ENCODE assay signal across 29 cellular contexts in the genomic region with DNA sequence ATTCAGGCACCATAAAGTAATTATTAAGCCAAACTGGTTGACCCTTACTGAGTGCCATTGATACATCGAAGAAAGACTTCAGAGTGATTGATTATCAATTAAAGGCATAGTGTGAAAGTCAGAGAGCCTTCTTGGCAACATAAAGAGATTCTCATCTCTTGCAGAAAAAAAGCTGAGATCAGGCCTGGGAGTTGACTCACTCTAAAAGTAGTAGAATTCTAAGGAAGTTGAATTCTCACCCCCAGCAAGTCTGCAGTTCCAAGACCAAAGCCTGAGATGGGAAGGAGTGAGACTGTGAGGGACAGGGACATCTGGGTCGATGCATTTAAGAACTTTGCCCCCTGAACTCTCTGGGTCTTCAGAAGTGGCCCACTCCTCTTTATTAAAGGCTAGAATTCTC. TPM values are rescaled to one million over a fixed set of nuclear protein-coding genes. Genes with fewer than 3 reads are reported as not detected.
"Had no signal": no experiment of that assay in that cellular context is flagged by ENCODE, and none has a peak within 500 bp of the region (broad histone marks: within the 10 kb centered on the region; RNA-seq: fewer than 3 reads in every experiment).

No MANE protein-coding gene starts in this region.

- DNase-seq: effector CD8-positive, alpha-beta T cell; heart right ventricle; hypothalamus; islet precursor cell; mammary epithelial cell; naive thymus-derived CD4-positive, alpha-beta T cell; nephron progenitor cell; posterior cingulate gyrus; stimulated activated CD4-positive, alpha-beta T cell treated with anti-CD3 and anti-CD28 coated beads, Interleukin-12 subunit alpha, Interleukin-12 subunit beta, amount 100 ng/mL, for 4 hours; stimulated activated naive CD4-positive, alpha-beta T cell; stomach; substantia nigra; transverse colon had no signal

- H3K4me3 Mint-ChIP-seq: naive thymus-derived CD4-positive, alpha-beta T cell; nephron progenitor cell had no signal

- H3K4me1 ChIP-seq: stomach, transverse colon had no signal

- H3K9me3 ChIP-seq: thoracic aorta, transverse colon had no signal

- FAIRE-seq: frontal cortex had no signal

- H3K27ac ChIP-seq: coronary artery, heart right ventricle, skin epidermis, stomach, thoracic aorta, transverse colon had no signal

- H3K27ac Mint-ChIP-seq: naive thymus-derived CD4-positive, alpha-beta T cell; nephron progenitor cell had no signal

- H3K4me1 Mint-ChIP-seq: naive thymus-derived CD4-positive, alpha-beta T cell had no signal

- H3K4me3 ChIP-seq: coronary artery, heart right ventricle, skin epidermis, stomach, thoracic aorta, transverse colon had no signal

- ATAC-seq: heart right ventricle; left lobe of liver; naive thymus-derived CD4-positive, alpha-beta T cell; sciatic nerve had no signal

- H3K36me3 ChIP-seq: heart right ventricle, stomach, thoracic aorta, transverse colon had no signal

RNA-seq across cellular contexts. Expression of a gene that starts 49.6 kb away (rescaled TPM):
- total RNA-seq: dermis microvascular lymphatic vessel endothelial cell; fibroblast of lung; glomerular endothelial cell; heart right ventricle; left lobe of liver; lower leg skin; mammary epithelial cell; mesenteric fat pad; naive thymus-derived CD4-positive, alpha-beta T cell; omental fat pad; pulmonary artery endothelial cell; sciatic nerve; thoracic aorta had no signal
- polyA plus RNA-seq: esophagus; fibroblast of lung; heart right ventricle; mammary epithelial cell; naive thymus-derived CD4-positive, alpha-beta T cell had no signal

RNA-seq across cellular contexts. Expression of a gene that starts 53.3 kb away (rescaled TPM):
- total RNA-seq: dermis microvascular lymphatic vessel endothelial cell; fibroblast of lung; frontal cortex; glomerular endothelial cell; heart right ventricle; left lobe of liver; lower leg skin; mammary epithelial cell; mesenteric fat pad; mononuclear cell; naive thymus-derived CD4-positive, alpha-beta T cell; omental fat pad; pulmonary artery endothelial cell; sciatic nerve; thoracic aorta; urinary bladder had no signal
- polyA plus RNA-seq: esophagus; fibroblast of lung; heart right ventricle; mammary epithelial cell; naive thymus-derived CD4-positive, alpha-beta T cell; stomach had no signal
